Comparison of ENCODE assay signal across 20 cellular contexts in genomic region chr3:58193682-58194407, GRCh38. TPM values are rescaled to one million over a fixed set of nuclear protein-coding genes. Genes with fewer than 3 reads are reported as not detected.
"Had no signal": no experiment of that assay in that cellular context is flagged by ENCODE, and none has a peak within 500 bp of the region (broad histone marks: within the 10 kb centered on the region; RNA-seq: fewer than 3 reads in every experiment).

No MANE protein-coding gene starts in this region.

- H3K9me3 Mint-ChIP-seq: activated CD4-positive, alpha-beta T cell treated with anti-CD3 and anti-CD28 coated beads, Interleukin-2, amount 10 ng/mL, durations not matched to agents 24 days and 14 days; activated CD8-positive, alpha-beta T cell treated with anti-CD3 and anti-CD28 coated beads for 36 hours; central memory CD8-positive, alpha-beta T cell; dendritic cell treated with granulocyte-macrophage colony-stimulating factor and Interleukin-4, amounts not matched to agents 40 ng/mL and 50 ng/mL, for 4 days had no signal

- H3K27ac Mint-ChIP-seq: activated CD4-positive, alpha-beta T cell treated with anti-CD3 and anti-CD28 coated beads, Interleukin-2, amount 10 ng/mL, durations not matched to agents 24 days and 14 days; activated CD8-positive, alpha-beta T cell treated with anti-CD3 and anti-CD28 coated beads for 36 hours; activated naive CD8-positive, alpha-beta T cell had no signal

- H3K27me3 Mint-ChIP-seq: activated CD4-positive, alpha-beta T cell treated with anti-CD3 and anti-CD28 coated beads, Interleukin-2, amount 10 ng/mL, durations not matched to agents 24 days and 14 days; activated CD8-positive, alpha-beta T cell treated with anti-CD3 and anti-CD28 coated beads for 36 hours; activated naive CD8-positive, alpha-beta T cell; central memory CD8-positive, alpha-beta T cell; dendritic cell treated with granulocyte-macrophage colony-stimulating factor and Interleukin-4, amounts not matched to agents 40 ng/mL and 50 ng/mL, for 4 days had no signal

- H3K4me3 Mint-ChIP-seq: activated CD4-positive, alpha-beta T cell treated with anti-CD3 and anti-CD28 coated beads, Interleukin-2, amount 10 ng/mL, durations not matched to agents 24 days and 14 days; activated CD8-positive, alpha-beta T cell treated with anti-CD3 and anti-CD28 coated beads for 36 hours; activated naive CD8-positive, alpha-beta T cell; central memory CD8-positive, alpha-beta T cell; dendritic cell treated with granulocyte-macrophage colony-stimulating factor and Interleukin-4, amounts not matched to agents 40 ng/mL and 50 ng/mL, for 4 days had no signal

- H3K4me1 Mint-ChIP-seq: activated CD4-positive, alpha-beta T cell treated with anti-CD3 and anti-CD28 coated beads, Interleukin-2, amount 10 ng/mL, durations not matched to agents 24 days and 14 days; central memory CD8-positive, alpha-beta T cell had no signal

- DNase-seq: activated CD4-positive, alpha-beta T cell treated with anti-CD3 and anti-CD28 coated beads, Interleukin-2, amount 10 ng/mL, durations not matched to agents 24 days and 14 days; activated CD8-positive, alpha-beta T cell treated with anti-CD3 and anti-CD28 coated beads for 36 hours; activated naive CD4-positive, alpha-beta T cell treated with Interleukin-2 at 50 U/mL for 16 hours; activated T-cell treated with anti-CD3 and anti-CD28 coated beads, Interleukin-2, amount 50 U/mL, for 48 hours; anterior cingulate cortex; esophagus squamous epithelium; foreskin melanocyte; left ventricle myocardium inferior; psoas muscle; stimulated activated CD4-positive, alpha-beta T cell treated with anti-CD3 and anti-CD28 coated beads, Interleukin-1b, Interleukin-23, amount 100 ng/mL, for 48 hours; stimulated activated CD4-positive, alpha-beta T cell treated with anti-CD3 and anti-CD28 coated beads, Interleukin-4, amount 100 ng/mL, for 4 hours; stimulated activated CD8-positive, alpha-beta memory T cell treated with anti-CD3 and anti-CD28 coated beads, Interleukin-4, amount 100 ng/mL, for 48 hours; stimulated activated naive CD4-positive, alpha-beta T cell; tibial artery had no signal

- H3K36me3 Mint-ChIP-seq: activated naive CD8-positive, alpha-beta T cell had no signal

- ATAC-seq: activated CD8-positive, alpha-beta T cell treated with anti-CD3 and anti-CD28 coated beads for 36 hours; psoas muscle had no signal

RNA-seq across cellular contexts. Expression of gene DNASE1L3, which starts 16.9 kb away (rescaled TPM):
- total RNA-seq: activated CD4-positive, alpha-beta T cell treated with anti-CD3 and anti-CD28 coated beads, Interleukin-2, amount 10 ng/mL, durations not matched to agents 24 days and 14 days; activated CD8-positive, alpha-beta T cell treated with anti-CD3 and anti-CD28 coated beads for 36 hours; bronchial epithelial cell; smooth muscle cell; T-helper 1 cell treated with Interleukin-12 subunit alpha and Interleukin-12 subunit beta and Interleukin-4 antibody, amounts not matched to agents 30 ng/mL and 1 ng/mL, for 36 hours had no signal
